19 cellular contexts compared by ENCODE assay signal in the genomic region with DNA sequence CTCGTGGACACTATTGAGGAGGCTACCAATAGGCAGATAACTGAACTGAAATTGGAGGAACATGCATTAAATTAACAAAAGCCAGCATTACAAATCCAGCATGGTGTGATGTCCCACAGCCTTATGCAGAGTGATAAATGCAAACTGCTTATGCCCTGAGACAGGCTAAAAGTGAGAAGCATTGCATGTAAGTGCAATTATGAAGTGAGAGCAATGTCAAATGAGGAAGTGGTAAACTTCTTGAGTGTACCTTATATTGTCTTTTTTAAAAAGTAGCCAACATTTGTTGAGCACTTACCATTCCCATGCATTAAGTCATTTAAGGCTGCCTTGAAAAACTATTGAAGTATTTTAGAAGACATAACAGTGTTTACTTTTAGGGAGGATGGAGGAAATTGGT.
"Had no signal": no experiment of that assay in that cellular context is flagged by ENCODE, and none has a peak within 500 bp of the region (broad histone marks: within the 10 kb centered on the region; RNA-seq: fewer than 3 reads in every experiment).

No MANE protein-coding gene starts in this region.

- H3K9me3 ChIP-seq: esophagus squamous epithelium, left ventricle myocardium inferior, mucosa of descending colon, neutrophil had no signal

- FAIRE-seq: endothelial cell of umbilical vein, kidney, urothelium cell line had no signal

- H3K27ac ChIP-seq: brain microvascular endothelial cell, esophagus squamous epithelium, left ventricle myocardium inferior, neutrophil, parathyroid adenoma had no signal

- DNase-seq: activated CD4-positive, alpha-beta T cell treated with anti-CD3 and anti-CD28 coated beads, Interleukin-2, amount 10 ng/mL, durations not matched to agents 24 days and 14 days; activated CD4-positive, CD25-positive, alpha-beta regulatory T cell; activated naive CD4-positive, alpha-beta T cell; activated naive CD8-positive, alpha-beta T cell treated with anti-CD3 and anti-CD28 coated beads, Interleukin-2, amount 10 ng/mL, durations not matched to agents 7 days and 5 days; brain microvascular endothelial cell; cortex of kidney; effector CD4-positive, alpha-beta T cell; esophagus squamous epithelium; glutamatergic neuron; hypothalamus; kidney; left ventricle myocardium inferior; mucosa of descending colon; naive thymus-derived CD8-positive, alpha-beta T cell; stimulated activated CD4-positive, alpha-beta T cell treated with anti-CD3 and anti-CD28 coated beads, Interleukin-2, amount 100 ng/mL, for 24 hours had no signal

- H3K4me1 ChIP-seq: parathyroid adenoma had no signal

- ATAC-seq: mucosa of descending colon; naive thymus-derived CD8-positive, alpha-beta T cell had no signal

- H3K4me3 ChIP-seq: esophagus squamous epithelium, left ventricle myocardium inferior, mucosa of descending colon had no signal

- H3K36me3 ChIP-seq: brain microvascular endothelial cell, esophagus squamous epithelium, left ventricle myocardium inferior, neutrophil had no signal

- H3K27me3 ChIP-seq: brain microvascular endothelial cell, esophagus squamous epithelium, neutrophil had no signal
